Comparison of ENCODE assay signal across 17 cellular contexts in the genomic region with DNA sequence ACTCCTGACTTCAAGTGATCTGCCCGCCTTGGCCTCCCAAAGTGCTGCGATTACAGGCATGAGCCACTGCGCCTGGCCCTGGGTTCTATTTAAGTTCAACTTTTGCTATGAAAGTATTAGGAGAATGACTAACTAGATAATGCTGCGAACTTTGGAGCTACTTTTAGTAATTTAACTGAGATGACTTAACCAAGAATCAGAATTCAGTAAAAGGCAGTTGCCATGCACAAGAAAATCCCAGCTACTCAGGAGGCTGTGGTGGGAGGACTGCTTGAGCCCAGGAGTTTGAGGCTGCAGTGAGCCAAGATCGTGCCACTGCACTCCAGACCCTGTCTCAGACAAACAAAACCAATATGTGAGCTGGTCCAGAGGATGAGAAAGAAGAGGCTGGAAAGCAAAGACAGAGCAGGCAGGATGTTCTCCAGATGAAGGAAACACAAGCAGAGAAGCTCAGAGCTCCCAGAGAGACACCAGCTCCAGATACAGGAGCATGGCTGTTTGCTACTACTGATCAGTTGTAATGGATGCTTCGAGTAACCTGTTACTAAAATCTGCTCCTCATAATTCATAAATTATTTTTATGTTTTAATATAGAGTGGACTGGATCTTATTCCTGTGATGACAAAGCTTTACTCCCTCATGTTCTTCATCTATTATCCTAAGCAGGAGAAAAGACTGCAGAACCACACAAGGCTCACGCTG. TPM values are rescaled to one million over a fixed set of nuclear protein-coding genes. Genes with fewer than 3 reads are reported as not detected.
DNase-seq lines count a peak whose midpoint lies in the region; ATAC-seq lines count a peak whose summit lies in the region.
"Had no signal": no experiment of that assay in that cellular context is flagged by ENCODE, and none has a peak within 500 bp of the region (broad histone marks: within the 10 kb centered on the region; RNA-seq: fewer than 3 reads in every experiment).

No MANE protein-coding gene starts in this region.

- H3K4me1 Mint-ChIP-seq in activated T-cell treated with anti-CD3 and anti-CD28 coated beads, Interleukin-2, amount 50 U/mL, for 24 hours (ENCODE audit: low read depth) = peaks cover 59% of the 10 kb centered on the region
- peaks cover 9 to 26% (median 24%) of the 10 kb centered on the region in 3 donors for H3K4me1 Mint-ChIP-seq in IgD-negative memory B cell
- H3K4me1 Mint-ChIP-seq in central memory CD8-positive, alpha-beta T cell = peaks cover 51% of the 10 kb centered on the region
- peaks cover 51% of the 10 kb centered on the region for H3K4me1 Mint-ChIP-seq in stimulated activated effector memory CD8-positive, alpha-beta T cell treated with anti-CD3 and anti-CD28 coated beads, Interleukin-12 subunit alpha, Interleukin-12 subunit beta, amount 100 ng/mL, for 72 hours

- peak; percentile 11 for DNase-seq in activated T-cell treated with anti-CD3 and anti-CD28 coated beads, Interleukin-2, amount 50 U/mL, for 24 hours
- no peak for DNase-seq in activated T-cell treated with anti-CD3 and anti-CD28 coated beads, Interleukin-2, amount 50 U/mL, for 1 hour
- no peak for DNase-seq in central memory CD8-positive, alpha-beta T cell (ENCODE audit: low spot score in 2 of 2)
- DNase-seq in stimulated activated effector memory CD8-positive, alpha-beta T cell treated with anti-CD3 and anti-CD28 coated beads, Interleukin-12 subunit alpha, Interleukin-12 subunit beta, amount 100 ng/mL, for 72 hours (ENCODE audit: low spot score in 2 of 2) = no peak
- DNase-seq in NCI-H1048 (lab: John Stamatoyannopoulos, UW) (no peak), NCI-H2227 (lab: John Stamatoyannopoulos, UW; ENCODE audit: unreplicated experiment) (no peak)
- DNase-seq: DMS79 treated with DMSO at 0.1 percent for 48 hours; KG1; mesendoderm; NCI-H1092; NCI-H2081 treated with DMSO at 0.1 percent for 48 hours; NCI-H510A; Right ventricle myocardium superior; stimulated activated CD4-positive, alpha-beta T cell treated with anti-CD3 and anti-CD28 coated beads, Interleukin-4, amount 100 ng/mL, for 4 hours had no signal

- peak overlapping the region; percentile 86 for H3K27ac Mint-ChIP-seq in activated T-cell treated with anti-CD3 and anti-CD28 coated beads, Interleukin-2, amount 50 U/mL, for 24 hours
- peak overlapping the region; percentile 60 to 92 (median 75) for H3K27ac Mint-ChIP-seq in IgD-negative memory B cell
- H3K27ac Mint-ChIP-seq in central memory CD8-positive, alpha-beta T cell (ENCODE audit: low read depth) = peak overlapping the region; percentile 80
- H3K27ac Mint-ChIP-seq in stimulated activated effector memory CD8-positive, alpha-beta T cell treated with anti-CD3 and anti-CD28 coated beads, Interleukin-12 subunit alpha, Interleukin-12 subunit beta, amount 100 ng/mL, for 72 hours = peak overlapping the region; percentile 81

- no peaks in the 10 kb centered on the region for H3K9me3 Mint-ChIP-seq in activated T-cell treated with anti-CD3 and anti-CD28 coated beads, Interleukin-2, amount 50 U/mL, for 24 hours
- H3K9me3 Mint-ChIP-seq in IgD-negative memory B cell = no peaks in the 10 kb centered on the region
- no peaks in the 10 kb centered on the region for H3K9me3 Mint-ChIP-seq in central memory CD8-positive, alpha-beta T cell
- H3K9me3 Mint-ChIP-seq in stimulated activated effector memory CD8-positive, alpha-beta T cell treated with anti-CD3 and anti-CD28 coated beads, Interleukin-12 subunit alpha, Interleukin-12 subunit beta, amount 100 ng/mL, for 72 hours = no peaks in the 10 kb centered on the region

- no peak for ATAC-seq in central memory CD8-positive, alpha-beta T cell (replicated peaks; ENCODE audit: extremely low read depth, poor library complexity, severe bottlenecking)
- ATAC-seq in stimulated activated effector memory CD8-positive, alpha-beta T cell treated with anti-CD3 and anti-CD28 coated beads, Interleukin-12 subunit alpha, Interleukin-12 subunit beta, amount 100 ng/mL, for 72 hours = no peak
- ATAC-seq in GM18861 (IDR thresholded peaks at IDR 0.05; ENCODE audit: unreplicated experiment) = no peak
- ATAC-seq: HCT116 had no signal

- no peak overlapping the region for H3K4me3 Mint-ChIP-seq in activated T-cell treated with anti-CD3 and anti-CD28 coated beads, Interleukin-2, amount 50 U/mL, for 24 hours
- no peak overlapping the region for H3K4me3 Mint-ChIP-seq in IgD-negative memory B cell
- peak overlapping the region; percentile 47 for H3K4me3 Mint-ChIP-seq in central memory CD8-positive, alpha-beta T cell
- H3K4me3 Mint-ChIP-seq in stimulated activated effector memory CD8-positive, alpha-beta T cell treated with anti-CD3 and anti-CD28 coated beads, Interleukin-12 subunit alpha, Interleukin-12 subunit beta, amount 100 ng/mL, for 72 hours = no peak overlapping the region

- no peaks in the 10 kb centered on the region for H3K27me3 Mint-ChIP-seq in activated T-cell treated with anti-CD3 and anti-CD28 coated beads, Interleukin-2, amount 50 U/mL, for 24 hours
- H3K27me3 Mint-ChIP-seq in IgD-negative memory B cell = no peaks in the 10 kb centered on the region
- H3K27me3 Mint-ChIP-seq in central memory CD8-positive, alpha-beta T cell = no peaks in the 10 kb centered on the region

- H3K36me3 Mint-ChIP-seq in activated T-cell treated with anti-CD3 and anti-CD28 coated beads, Interleukin-2, amount 50 U/mL, for 24 hours (ENCODE audit: low read depth) = peaks cover 94% of the 10 kb centered on the region
- peaks cover 6% of the 10 kb centered on the region for H3K36me3 Mint-ChIP-seq in IgD-negative memory B cell
- peaks cover 91% of the 10 kb centered on the region for H3K36me3 Mint-ChIP-seq in central memory CD8-positive, alpha-beta T cell (ENCODE audit: insufficient read depth)
- peaks cover 100% of the 10 kb centered on the region for H3K36me3 Mint-ChIP-seq in stimulated activated effector memory CD8-positive, alpha-beta T cell treated with anti-CD3 and anti-CD28 coated beads, Interleukin-12 subunit alpha, Interleukin-12 subunit beta, amount 100 ng/mL, for 72 hours

RNA-seq across cellular contexts. Expression of gene ZNF217, which starts 23.9 kb away (rescaled TPM):
- 29.9 TPM for polyA plus RNA-seq in IgD-negative memory B cell
